ENCODE assay signal across 11 cellular contexts in the genomic region with DNA sequence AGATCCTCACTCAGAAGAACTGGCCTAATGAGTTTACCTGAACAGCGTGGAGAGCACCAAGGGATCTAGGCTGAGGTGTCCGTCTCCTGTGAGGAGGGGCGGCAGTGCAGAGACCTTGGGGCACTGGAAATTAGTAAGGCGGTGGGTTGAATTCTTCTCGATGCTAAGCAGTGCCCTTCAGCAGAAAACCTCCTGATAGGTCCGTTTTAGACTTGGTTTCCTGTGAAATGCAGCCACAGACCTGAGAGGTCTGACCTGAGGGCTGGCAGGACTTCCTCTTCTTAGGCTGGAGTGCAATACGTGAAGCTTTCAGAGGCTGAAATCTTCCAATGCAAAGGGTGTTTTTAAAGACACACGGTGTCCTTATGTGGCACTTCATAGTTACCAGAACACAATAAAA. TPM values are rescaled to one million over a fixed set of nuclear protein-coding genes. Genes with fewer than 3 reads are reported as not detected.
DNase-seq lines count a peak whose midpoint lies in the region; ATAC-seq and TF ChIP-seq lines count a peak whose summit lies in the region.
"Had no signal": no experiment of that assay in that cellular context is flagged by ENCODE, and none has a peak within 500 bp of the region (broad histone marks: within the 10 kb centered on the region; RNA-seq: fewer than 3 reads in every experiment).

A gene with protein sequence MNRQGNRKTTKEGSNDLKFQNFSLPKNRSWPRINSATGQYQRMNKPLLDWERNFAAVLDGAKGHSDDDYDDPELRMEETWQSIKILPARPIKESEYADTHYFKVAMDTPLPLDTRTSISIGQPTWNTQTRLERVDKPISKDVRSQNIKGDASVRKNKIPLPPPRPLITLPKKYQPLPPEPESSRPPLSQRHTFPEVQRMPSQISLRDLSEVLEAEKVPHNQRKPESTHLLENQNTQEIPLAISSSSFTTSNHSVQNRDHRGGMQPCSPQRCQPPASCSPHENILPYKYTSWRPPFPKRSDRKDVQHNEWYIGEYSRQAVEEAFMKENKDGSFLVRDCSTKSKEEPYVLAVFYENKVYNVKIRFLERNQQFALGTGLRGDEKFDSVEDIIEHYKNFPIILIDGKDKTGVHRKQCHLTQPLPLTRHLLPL (minus strand): TSS at position 138 of the 400 bp plus-strand sequence. CDS start 16,899 bp downstream, outside the sequence.

- DNase-seq in NOMO-1 treated with dmso at 0.1 percent for 144 hours (lab: John Stamatoyannopoulos, UW; ENCODE audit: unreplicated experiment) = peak; percentile 53
- DNase-seq in left colon = no peak
- DNase-seq in LoVo (ENCODE audit: low spot score) = no peak
- DNase-seq in hypothalamus (lab: John Stamatoyannopoulos, UW) = no peak
- DNase-seq in AG08395 (ENCODE audit: low spot score) = no peak
- DNase-seq: amniotic stem cell; stimulated activated naive CD4-positive, alpha-beta T cell treated with Interleukin-2 at 50 U/mL for 16 hours had no signal

- ATAC-seq in GM19455 (IDR thresholded peaks at IDR 0.05; ENCODE audit: unreplicated experiment) (peak; percentile 78), HG03025 (IDR thresholded peaks at IDR 0.05; ENCODE audit: low FRiP score, unreplicated experiment) (peak; percentile 67), left colon (no peak)
- ATAC-seq: left lobe of liver had no signal

- TF ChIP-seq POLR2A in GM15510 (IDR thresholded peaks at IDR 0.05; ENCODE audit: borderline replicate concordance, extremely low read depth, insufficient read length) = peak; percentile 61

- intact Hi-C loops in left colon (cut with DNase I, micrococcal nuclease) = no loop called here

RNA-seq across cellular contexts. Expression of the gene that starts here (rescaled TPM):
- total RNA-seq in left colon = under 1 TPM in 1 of 2 donors, not detected in 1; 0.06 TPM
- total RNA-seq: left lobe of liver had no signal
